1 cellular context compared by ENCODE assay signal in genomic region chr2:128720440-128721022, GRCh38.
TF ChIP-seq lines count a peak whose summit lies in the region.

No MANE protein-coding gene starts in this region.

TF ChIP-seq in HepG2, 621 proteins besides CTCF, POLR2A, EP300 and RAD21 (continued from another document):
- TF ChIP-seq ZNF362 (CRISPR knock-in tag; IDR thresholded peaks at IDR 0.05; ENCODE audit: borderline replicate concordance), result no peak
- no peak for TF ChIP-seq ZNF138 (CRISPR knock-in tag; IDR thresholded peaks at IDR 0.05; ENCODE audit: low read depth)
- TF ChIP-seq ZHX1 (CRISPR knock-in tag; IDR thresholded peaks at IDR 0.05; ENCODE audit: low read depth), result no peak
- no peak for TF ChIP-seq HOXA7 (CRISPR knock-in tag; IDR thresholded peaks at IDR 0.05)
- TF ChIP-seq ZNF274 (CRISPR knock-in tag; IDR thresholded peaks at IDR 0.05), result no peak
- TF ChIP-seq ATF6 (CRISPR knock-in tag; conservative IDR thresholded peaks at IDR 0.05), result no peak
- TF ChIP-seq, protein P1, sequence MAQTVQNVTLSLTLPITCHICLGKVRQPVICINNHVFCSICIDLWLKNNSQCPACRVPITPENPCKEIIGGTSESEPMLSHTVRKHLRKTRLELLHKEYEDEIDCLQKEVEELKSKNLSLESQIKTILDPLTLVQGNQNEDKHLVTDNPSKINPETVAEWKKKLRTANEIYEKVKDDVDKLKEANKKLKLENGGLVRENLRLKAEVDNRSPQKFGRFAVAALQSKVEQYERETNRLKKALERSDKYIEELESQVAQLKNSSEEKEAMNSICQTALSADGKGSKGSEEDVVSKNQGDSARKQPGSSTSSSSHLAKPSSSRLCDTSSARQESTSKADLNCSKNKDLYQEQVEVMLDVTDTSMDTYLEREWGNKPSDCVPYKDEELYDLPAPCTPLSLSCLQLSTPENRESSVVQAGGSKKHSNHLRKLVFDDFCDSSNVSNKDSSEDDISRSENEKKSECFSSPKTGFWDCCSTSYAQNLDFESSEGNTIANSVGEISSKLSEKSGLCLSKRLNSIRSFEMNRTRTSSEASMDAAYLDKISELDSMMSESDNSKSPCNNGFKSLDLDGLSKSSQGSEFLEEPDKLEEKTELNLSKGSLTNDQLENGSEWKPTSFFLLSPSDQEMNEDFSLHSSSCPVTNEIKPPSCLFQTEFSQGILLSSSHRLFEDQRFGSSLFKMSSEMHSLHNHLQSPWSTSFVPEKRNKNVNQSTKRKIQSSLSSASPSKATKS (CRISPR knock-in tag; IDR thresholded peaks at IDR 0.05), result no peak
- TF ChIP-seq ZSCAN25 (CRISPR knock-in tag; IDR thresholded peaks at IDR 0.05), result no peak
TF ChIP-seq in HepG2: peak in this region for 0.
